23 cellular contexts compared by ENCODE assay signal in genomic region chr16:1946495-1947368, GRCh38. TPM values are rescaled to one million over a fixed set of nuclear protein-coding genes. Genes with fewer than 3 reads are reported as not detected.
"Had no signal": no experiment of that assay in that cellular context is flagged by ENCODE, and none has a peak within 500 bp of the region (broad histone marks: within the 10 kb centered on the region; RNA-seq: fewer than 3 reads in every experiment).

No MANE protein-coding gene starts in this region.

- ATAC-seq: activated T-helper 17 cell treated with anti-CD3 and anti-CD28 coated beads, Interleukin-2, amount 50 U/mL, for 72 hours; esophagus mucosa; left lobe of liver; naive thymus-derived CD8-positive, alpha-beta T cell; stimulated activated naive CD8-positive, alpha-beta T cell treated with anti-CD3 and anti-CD28 coated beads, Interleukin-15, amount 100 ng/mL, for 72 hours; T-cell had no signal

- H2AFZ ChIP-seq: hepatocyte had no signal

- H3K36me3 ChIP-seq: right atrium auricular region, upper lobe of left lung had no signal

- H3K9me3 ChIP-seq: neutrophil, right atrium auricular region, upper lobe of left lung had no signal

- H3K27ac ChIP-seq: hepatocyte, neutrophil, right atrium auricular region, upper lobe of left lung had no signal

- H3K4me3 ChIP-seq: hepatocyte, right atrium auricular region, upper lobe of left lung had no signal

- H3K4me2 ChIP-seq: hepatocyte had no signal

- FAIRE-seq: bronchial epithelial cell, keratinocyte, small intestine had no signal

- H3K27me3 ChIP-seq: hepatocyte, neutrophil, right atrium auricular region, upper lobe of left lung had no signal

- DNase-seq: activated CD4-positive, alpha-beta T cell treated with anti-CD3 and anti-CD28 coated beads, Interleukin-2, amount 50 U/mL, for 48 hours; activated naive CD4-positive, alpha-beta T cell treated with Interleukin-2 at 50 U/mL for 16 hours; anterior cingulate cortex; mesenchymal stem cell; naive thymus-derived CD8-positive, alpha-beta T cell; posterior cingulate gyrus; small intestine; stimulated activated CD4-positive, alpha-beta T cell treated with anti-CD3 and anti-CD28 coated beads, Interleukin-4, amount 100 ng/mL, for 4 hours; stimulated activated CD8-positive, alpha-beta memory T cell treated with anti-CD3 and anti-CD28 coated beads, Interleukin-4, amount 100 ng/mL, for 48 hours; stimulated activated naive CD8-positive, alpha-beta T cell treated with anti-CD3 and anti-CD28 coated beads, Interleukin-15, amount 100 ng/mL, for 72 hours; T-cell; T-helper 9 cell had no signal

RNA-seq across cellular contexts. Expression of gene RPL3L, which starts 7.8 kb away (rescaled TPM):
- total RNA-seq: hepatocyte; left lobe of liver; mucosa of gallbladder; naive thymus-derived CD8-positive, alpha-beta T cell; T-cell; temporal lobe; upper lobe of left lung had no signal
- polyA plus RNA-seq: naive thymus-derived CD8-positive, alpha-beta T cell had no signal

RNA-seq across cellular contexts. Expression of gene RNF151, which starts 19.9 kb away (rescaled TPM):
- total RNA-seq: bronchial epithelial cell; esophagus mucosa; hepatocyte; left lobe of liver; mucosa of gallbladder; naive thymus-derived CD8-positive, alpha-beta T cell; right atrium auricular region; temporal lobe had no signal
- polyA plus RNA-seq: hepatocyte; keratinocyte; naive thymus-derived CD8-positive, alpha-beta T cell had no signal
